ENCODE assay signal across 1 cellular context in the genomic region with DNA sequence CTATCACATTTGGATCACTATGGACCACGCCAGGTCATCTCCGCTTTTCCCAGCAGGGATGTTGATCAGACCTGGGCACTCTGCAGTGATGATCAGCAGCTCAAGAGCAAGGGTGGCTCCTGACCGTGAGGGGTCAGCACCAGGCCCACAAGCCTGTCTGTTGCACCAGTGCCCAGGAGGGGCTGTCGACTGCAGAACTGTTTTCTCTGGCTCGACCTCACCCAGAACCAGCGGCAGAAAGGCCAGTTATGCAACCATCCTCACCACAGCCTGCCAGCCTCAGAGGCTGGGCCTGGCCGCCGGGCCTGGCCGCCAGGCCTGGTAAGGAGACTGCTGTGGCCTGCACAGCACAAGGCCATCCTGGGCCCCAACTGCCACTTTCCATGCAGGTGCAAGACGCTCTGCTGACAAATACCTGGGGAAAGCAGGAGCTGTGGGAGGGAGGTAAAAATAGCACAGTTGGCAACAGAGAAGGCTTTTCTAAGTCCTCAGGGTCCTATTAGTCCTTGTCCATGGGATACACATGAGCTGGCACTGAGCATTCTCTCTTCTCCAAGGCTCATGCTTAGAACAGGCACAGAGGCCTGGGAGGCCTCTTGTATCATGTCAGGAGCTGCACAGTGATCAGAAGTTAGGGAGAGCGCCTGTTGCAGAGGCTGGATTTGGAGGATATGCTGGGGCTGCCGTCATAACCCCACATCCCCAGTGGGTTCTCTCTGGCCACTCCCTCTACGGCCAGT.
TF ChIP-seq lines count a peak whose summit lies in the region.

No MANE protein-coding gene starts in this region.

TF ChIP-seq in GM23338, 12 proteins besides CTCF, POLR2A, EP300 and RAD21 (continued from another document):
- TF ChIP-seq, protein P1, sequence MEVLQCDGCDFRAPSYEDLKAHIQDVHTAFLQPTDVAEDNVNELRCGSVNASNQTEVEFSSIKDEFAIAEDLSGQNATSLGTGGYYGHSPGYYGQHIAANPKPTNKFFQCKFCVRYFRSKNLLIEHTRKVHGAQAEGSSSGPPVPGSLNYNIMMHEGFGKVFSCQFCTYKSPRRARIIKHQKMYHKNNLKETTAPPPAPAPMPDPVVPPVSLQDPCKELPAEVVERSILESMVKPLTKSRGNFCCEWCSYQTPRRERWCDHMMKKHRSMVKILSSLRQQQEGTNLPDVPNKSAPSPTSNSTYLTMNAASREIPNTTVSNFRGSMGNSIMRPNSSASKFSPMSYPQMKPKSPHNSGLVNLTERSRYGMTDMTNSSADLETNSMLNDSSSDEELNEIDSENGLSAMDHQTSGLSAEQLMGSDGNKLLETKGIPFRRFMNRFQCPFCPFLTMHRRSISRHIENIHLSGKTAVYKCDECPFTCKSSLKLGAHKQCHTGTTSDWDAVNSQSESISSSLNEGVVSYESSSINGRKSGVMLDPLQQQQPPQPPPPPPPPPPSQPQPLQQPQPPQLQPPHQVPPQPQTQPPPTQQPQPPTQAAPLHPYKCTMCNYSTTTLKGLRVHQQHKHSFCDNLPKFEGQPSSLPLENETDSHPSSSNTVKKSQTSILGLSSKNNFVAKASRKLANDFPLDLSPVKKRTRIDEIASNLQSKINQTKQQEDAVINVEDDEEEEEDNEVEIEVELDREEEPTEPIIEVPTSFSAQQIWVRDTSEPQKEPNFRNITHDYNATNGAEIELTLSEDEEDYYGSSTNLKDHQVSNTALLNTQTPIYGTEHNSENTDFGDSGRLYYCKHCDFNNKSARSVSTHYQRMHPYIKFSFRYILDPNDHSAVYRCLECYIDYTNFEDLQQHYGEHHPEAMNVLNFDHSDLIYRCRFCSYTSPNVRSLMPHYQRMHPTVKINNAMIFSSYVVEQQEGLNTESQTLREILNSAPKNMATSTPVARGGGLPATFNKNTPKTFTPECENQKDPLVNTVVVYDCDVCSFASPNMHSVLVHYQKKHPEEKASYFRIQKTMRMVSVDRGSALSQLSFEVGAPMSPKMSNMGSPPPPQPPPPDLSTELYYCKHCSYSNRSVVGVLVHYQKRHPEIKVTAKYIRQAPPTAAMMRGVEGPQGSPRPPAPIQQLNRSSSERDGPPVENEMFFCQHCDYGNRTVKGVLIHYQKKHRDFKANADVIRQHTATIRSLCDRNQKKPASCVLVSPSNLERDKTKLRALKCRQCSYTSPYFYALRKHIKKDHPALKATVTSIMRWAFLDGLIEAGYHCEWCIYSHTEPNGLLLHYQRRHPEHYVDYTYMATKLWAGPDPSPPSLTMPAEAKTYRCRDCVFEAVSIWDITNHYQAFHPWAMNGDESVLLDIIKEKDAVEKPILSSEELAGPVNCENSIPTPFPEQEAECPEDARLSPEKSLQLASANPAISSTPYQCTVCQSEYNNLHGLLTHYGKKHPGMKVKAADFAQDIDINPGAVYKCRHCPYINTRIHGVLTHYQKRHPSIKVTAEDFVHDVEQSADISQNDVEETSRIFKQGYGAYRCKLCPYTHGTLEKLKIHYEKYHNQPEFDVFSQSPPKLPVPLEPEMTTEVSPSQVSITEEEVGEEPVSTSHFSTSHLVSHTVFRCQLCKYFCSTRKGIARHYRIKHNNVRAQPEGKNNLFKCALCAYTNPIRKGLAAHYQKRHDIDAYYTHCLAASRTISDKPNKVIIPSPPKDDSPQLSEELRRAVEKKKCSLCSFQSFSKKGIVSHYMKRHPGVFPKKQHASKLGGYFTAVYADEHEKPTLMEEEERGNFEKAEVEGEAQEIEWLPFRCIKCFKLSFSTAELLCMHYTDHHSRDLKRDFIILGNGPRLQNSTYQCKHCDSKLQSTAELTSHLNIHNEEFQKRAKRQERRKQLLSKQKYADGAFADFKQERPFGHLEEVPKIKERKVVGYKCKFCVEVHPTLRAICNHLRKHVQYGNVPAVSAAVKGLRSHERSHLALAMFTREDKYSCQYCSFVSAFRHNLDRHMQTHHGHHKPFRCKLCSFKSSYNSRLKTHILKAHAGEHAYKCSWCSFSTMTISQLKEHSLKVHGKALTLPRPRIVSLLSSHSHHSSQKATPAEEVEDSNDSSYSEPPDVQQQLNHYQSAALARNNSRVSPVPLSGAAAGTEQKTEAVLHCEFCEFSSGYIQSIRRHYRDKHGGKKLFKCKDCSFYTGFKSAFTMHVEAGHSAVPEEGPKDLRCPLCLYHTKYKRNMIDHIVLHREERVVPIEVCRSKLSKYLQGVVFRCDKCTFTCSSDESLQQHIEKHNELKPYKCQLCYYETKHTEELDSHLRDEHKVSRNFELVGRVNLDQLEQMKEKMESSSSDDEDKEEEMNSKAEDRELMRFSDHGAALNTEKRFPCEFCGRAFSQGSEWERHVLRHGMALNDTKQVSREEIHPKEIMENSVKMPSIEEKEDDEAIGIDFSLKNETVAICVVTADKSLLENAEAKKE (CRISPR knock-in tag; IDR thresholded peaks at IDR 0.05): no peak
- no peak for TF ChIP-seq STAT1 (IDR thresholded peaks at IDR 0.05; ENCODE audit: unreplicated experiment)
- TF ChIP-seq, protein P2, sequence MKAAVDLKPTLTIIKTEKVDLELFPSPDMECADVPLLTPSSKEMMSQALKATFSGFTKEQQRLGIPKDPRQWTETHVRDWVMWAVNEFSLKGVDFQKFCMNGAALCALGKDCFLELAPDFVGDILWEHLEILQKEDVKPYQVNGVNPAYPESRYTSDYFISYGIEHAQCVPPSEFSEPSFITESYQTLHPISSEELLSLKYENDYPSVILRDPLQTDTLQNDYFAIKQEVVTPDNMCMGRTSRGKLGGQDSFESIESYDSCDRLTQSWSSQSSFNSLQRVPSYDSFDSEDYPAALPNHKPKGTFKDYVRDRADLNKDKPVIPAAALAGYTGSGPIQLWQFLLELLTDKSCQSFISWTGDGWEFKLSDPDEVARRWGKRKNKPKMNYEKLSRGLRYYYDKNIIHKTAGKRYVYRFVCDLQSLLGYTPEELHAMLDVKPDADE (IDR thresholded peaks at IDR 0.05): no peak
- no peak for TF ChIP-seq CREB1 (CRISPR knock-in tag; IDR thresholded peaks at IDR 0.05; ENCODE audit: low read depth)
- no peak for TF ChIP-seq EZH2 (IDR thresholded peaks at IDR 0.05; ENCODE audit: low read depth, unreplicated experiment)
